In genomic region chr21:34570315-34570714, GRCh38 we compare ENCODE assay signal across 17 cellular contexts. TPM values are rescaled to one million over a fixed set of nuclear protein-coding genes. Genes with fewer than 3 reads are reported as not detected.
DNase-seq lines count a peak whose midpoint lies in the region; ATAC-seq and TF ChIP-seq lines count a peak whose summit lies in the region.
"Had no signal": no experiment of that assay in that cellular context is flagged by ENCODE, and none has a peak within 500 bp of the region (broad histone marks: within the 10 kb centered on the region; RNA-seq: fewer than 3 reads in every experiment).

No MANE protein-coding gene starts in this region.

- H3K23ac ChIP-seq in IMR-90 (ENCODE audit: low read depth, low read length), result peak overlapping the region; percentile 48; the same call in 1 of the 2 replicates

- no peaks in the 10 kb centered on the region for H3K79me2 ChIP-seq in osteoblast (ENCODE audit: insufficient read depth, low read length)

- WGBS in IMR-90 (ENCODE audit: extremely low coverage in 2 of 2, insufficient read length in 1 of 2), 2 experiments, result no CpG with 5 or more reads among the region's 3 CpGs

- no peak overlapping the region for H4K91ac ChIP-seq in IMR-90 (ENCODE audit: insufficient read depth, low read depth, low read length)

- H3K4me1 ChIP-seq in IMR-90 (ENCODE audit: control insufficient read depth, insufficient read depth, low read length) (peaks cover 2% of the 10 kb centered on the region; the same call in 1 of the 2 replicates), colonic mucosa (peaks cover 5% of the 10 kb centered on the region), osteoblast (ENCODE audit: insufficient read depth, low read length) (peaks cover 4% of the 10 kb centered on the region), mucosa of descending colon (ENCODE audit: low read depth) (peaks cover 9% of the 10 kb centered on the region)

- no peak overlapping the region for H3K56ac ChIP-seq in IMR-90 (ENCODE audit: extremely low read depth, insufficient read depth, low read length)

- H2AFZ ChIP-seq in IMR-90 (replicated peaks; ENCODE audit: low read length, poor library complexity) (no peak overlapping the region), osteoblast (ENCODE audit: low read length) (peak overlapping the region; percentile 26)

- H3K9ac ChIP-seq in IMR-90 (ENCODE audit: low read depth, low read length) (no peak overlapping the region), colonic mucosa (ENCODE audit: low read depth in 2 of 2, low read length in 2 of 2) (no peak overlapping the region)

- BruUV-seq in IMR-90 (replicated peaks; lab: Mats Ljungman, UMichigan), result no TSS peak

- CTCF ChIA-PET in IMR-90 (lab: Yijun Ruan, JAX), result interaction anchor here (1.0 kb wide), 1 partner anchor 60 kb away, joined by 5 read pairs; no protein-coding TSS in a partner anchor

- H3K36me3 ChIP-seq in IMR-90 (ENCODE audit: control insufficient read depth, insufficient read depth, low read length), result no peaks in the 10 kb centered on the region
- H3K36me3 ChIP-seq in colonic mucosa, result no peaks in the 10 kb centered on the region
- H3K36me3 ChIP-seq in osteoblast (ENCODE audit: insufficient read depth, low read length), result no peaks in the 10 kb centered on the region
- no peaks in the 10 kb centered on the region for H3K36me3 ChIP-seq in mucosa of descending colon (ENCODE audit: low read depth)

- no peak overlapping the region for H3K27ac ChIP-seq in IMR-90 (ENCODE audit: insufficient read depth, low read length)
- H3K27ac ChIP-seq in colonic mucosa, result peak overlapping the region; percentile 81
- no peak overlapping the region for H3K27ac ChIP-seq in osteoblast (ENCODE audit: low read depth, low read length)

- no peak overlapping the region for H3K4me3 ChIP-seq in IMR-90 (ENCODE audit: insufficient read depth, low read depth, low read length)
- no peak overlapping the region for H3K4me3 ChIP-seq in colonic mucosa
- no peak overlapping the region for H3K4me3 ChIP-seq in osteoblast (ENCODE audit: insufficient read depth, low read length)
- H3K4me3 ChIP-seq in mucosa of descending colon, result no peak overlapping the region

- H3K27me3 ChIP-seq in IMR-90 (ENCODE audit: control insufficient read depth, insufficient read depth, low read length) (no peaks in the 10 kb centered on the region), colonic mucosa (no peaks in the 10 kb centered on the region), osteoblast (ENCODE audit: insufficient read depth, low read length) (no peaks in the 10 kb centered on the region)

- H2BK120ac ChIP-seq in IMR-90 (ENCODE audit: low read depth, low read length), result no peak overlapping the region

- no peak overlapping the region for H3K14ac ChIP-seq in IMR-90 (replicated peaks; ENCODE audit: low read depth, low read length)

- ATAC-seq in IMR-90 (ENCODE audit: low read depth) (no peak), mucosa of descending colon (no peak), GM18909 (IDR thresholded peaks at IDR 0.05; ENCODE audit: poor library complexity, unreplicated experiment) (no peak), HG03135 (IDR thresholded peaks at IDR 0.05; ENCODE audit: unreplicated experiment) (no peak), HG03159 (IDR thresholded peaks at IDR 0.05; ENCODE audit: unreplicated experiment) (no peak)

- H4K20me1 ChIP-seq in IMR-90 (ENCODE audit: insufficient read depth, low read length) (no peaks in the 10 kb centered on the region), osteoblast (ENCODE audit: insufficient read depth, low read length) (no peaks in the 10 kb centered on the region)

- no peak overlapping the region for H4K8ac ChIP-seq in IMR-90 (ENCODE audit: low read depth in 2 of 2, low read length in 2 of 2)

- H2BK5ac ChIP-seq in IMR-90 (ENCODE audit: low read depth, low read length, poor library complexity, severe bottlenecking), result no peak overlapping the region

- peaks cover 2% of the 10 kb centered on the region; the same call in 1 of the 2 replicates for H3K9me1 ChIP-seq in IMR-90 (ENCODE audit: insufficient read depth, low read length)

- POLR2A ChIA-PET in IMR-90 (lab: Charles Lee; ENCODE audit: unreplicated experiment), result no interaction called here

- no peak overlapping the region for H2BK15ac ChIP-seq in IMR-90 (ENCODE audit: low read depth, low read length)

- in situ Hi-C loops in IMR-90 (cut with MboI; ENCODE audit: low sequenced_read_pairs), result no loop called here

- DNase-seq in IMR-90 (no peak), NOMO-1 treated with DMSO at 0.1 percent for 48 hours (lab: John Stamatoyannopoulos, UW; ENCODE audit: unreplicated experiment) (peak; percentile 94), colonic mucosa (no peak), osteoblast (ENCODE audit: insufficient read length, low spot score, missing footprints) (no peak), mucosa of descending colon (no peak)
- DNase-seq: AML-193; CD4-positive, alpha-beta T cell; H9; NCI-H1092 treated with DMSO at 0.1 percent for 48 hours; NCI-H1694; NCI-H2107; NCI-H226; NCI-H526 treated with DMSO at 0.1 percent for 48 hours; SHP77 had no signal

- no peak overlapping the region for H3K18ac ChIP-seq in IMR-90 (ENCODE audit: low read depth, low read length)

- dilution Hi-C loops in IMR-90 (cut with HindIII; ENCODE audit: low sequenced_read_pairs, unreplicated experiment), result no loop called here

- H2BK20ac ChIP-seq in IMR-90 (ENCODE audit: low read depth, low read length), result no peak overlapping the region

- no peak overlapping the region for H2AK5ac ChIP-seq in IMR-90 (ENCODE audit: low read depth, low read length)

- no peak for TF ChIP-seq CTCF in IMR-90 (conservative IDR thresholded peaks at IDR 0.05; ENCODE audit: low read depth, low read length)
- TF ChIP-seq CTCF in colonic mucosa (IDR thresholded peaks at IDR 0.05), result no peak
- no peak for TF ChIP-seq CTCF in osteoblast (IDR thresholded peaks at IDR 0.05; ENCODE audit: extremely low read depth, low read depth, low read length)
- TF ChIP-seq CTCF in mucosa of descending colon (IDR thresholded peaks at IDR 0.05), result no peak

- H3K9me3 ChIP-seq in IMR-90 (ENCODE audit: control insufficient read depth, insufficient read depth, low read length) (no peaks in the 10 kb centered on the region), colonic mucosa (no peaks in the 10 kb centered on the region), osteoblast (ENCODE audit: low read depth, low read length) (no peaks in the 10 kb centered on the region), mucosa of descending colon (no peaks in the 10 kb centered on the region)

- H2AK9ac ChIP-seq in IMR-90 (replicated peaks; ENCODE audit: low read depth, low read length, poor library complexity), result no peak overlapping the region

- intact Hi-C loops in IMR-90 (cut with micrococcal nuclease) (no loop called here), colonic mucosa (cut with DNase I) (no loop called here), mucosa of descending colon (cut with DNase I, micrococcal nuclease) (no loop called here)

- no peak for TF ChIP-seq RAD21 in IMR-90 (IDR thresholded peaks at IDR 0.05; ENCODE audit: low read length)

- no peak for TF ChIP-seq POLR2A in IMR-90 (IDR thresholded peaks at IDR 0.05; ENCODE audit: low read depth, low read length)

- H3K79me1 ChIP-seq in IMR-90 (ENCODE audit: low read depth in 1 of 2, low read length in 2 of 2), result peaks cover 0 to 11% of the 10 kb centered on the region in 2 experiments; a peak in 2 of 4 replicates

- no peak overlapping the region for H4K5ac ChIP-seq in IMR-90 (ENCODE audit: low read depth, low read length)

- H3K4me2 ChIP-seq in IMR-90 (ENCODE audit: low read depth, low read length), result no peak overlapping the region
- H3K4me2 ChIP-seq in osteoblast (ENCODE audit: insufficient read depth, low read length), result no peak overlapping the region

- no peak overlapping the region for H3K4ac ChIP-seq in IMR-90 (ENCODE audit: low read depth, low read length)

TF ChIP-seq in IMR-90, 13 proteins besides CTCF, POLR2A, EP300 and RAD21 (continues in another document):
- no peak for TF ChIP-seq BHLHE40 (IDR thresholded peaks at IDR 0.05; ENCODE audit: low read depth, low read length)
- TF ChIP-seq SMC3 (IDR thresholded peaks at IDR 0.05; ENCODE audit: low read depth, low read length), result no peak
- TF ChIP-seq CEBPB (IDR thresholded peaks at IDR 0.05; ENCODE audit: low read depth, low read length), result no peak
- TF ChIP-seq ELK1 (IDR thresholded peaks at IDR 0.05; ENCODE audit: borderline replicate concordance, low read depth, low read length), result no peak
- no peak for TF ChIP-seq USF2 (IDR thresholded peaks at IDR 0.05; ENCODE audit: low read depth, low read length)
- no peak for TF ChIP-seq CHD1 (IDR thresholded peaks at IDR 0.05; ENCODE audit: low read depth, low read length)
- no peak for TF ChIP-seq NFE2L2 (IDR thresholded peaks at IDR 0.05; ENCODE audit: low read depth, low read length)
- TF ChIP-seq MXI1 (IDR thresholded peaks at IDR 0.05; ENCODE audit: borderline replicate concordance, low read depth, low read length), result no peak

RNA-seq across cellular contexts. Expression of gene RCAN1, which starts 44.6 kb away (rescaled TPM):
- total RNA-seq in IMR-90 (2012; rRNA removed), result 175 and 183 TPM in 2 replicates
- polyA plus RNA-seq in IMR-90 (2012; rRNA removed), result 43.0 and 53.5 TPM in 2 replicates
- polyA plus RNA-seq in IMR-90 (2012; cell fraction: cytosol; rRNA removed), result 13.6 and 13.7 TPM in 2 replicates
- 32.6 and 64.1 TPM in 2 replicates for polyA plus RNA-seq in IMR-90 (2012; cell fraction: nucleus; rRNA removed; ENCODE audit: low replicate concordance)
- total RNA-seq in colonic mucosa, result 10 to 100 TPM; 38.0 to 68.7 TPM
- 99.6 and 103 TPM in 2 replicates for total RNA-seq in osteoblast
- 10 to 100 TPM; 44.4 to 55.2 (median 50.7) TPM for total RNA-seq in mucosa of descending colon

RNA-seq across cellular contexts. Expression of gene KCNE1, which starts 58.3 kb away (rescaled TPM):
- total RNA-seq in IMR-90 (2012; rRNA removed), result 0.83 and 0.90 TPM in 2 replicates
- 0.37 and 0.46 TPM in 2 replicates for polyA plus RNA-seq in IMR-90 (2012; rRNA removed)
- 0.22 and 0.25 TPM in 2 replicates for polyA plus RNA-seq in IMR-90 (2012; cell fraction: cytosol; rRNA removed)
- polyA plus RNA-seq in IMR-90 (2012; cell fraction: nucleus; rRNA removed; ENCODE audit: low replicate concordance), result 0.92 and 1.2 TPM in 2 replicates
- total RNA-seq in colonic mucosa, result under 1 TPM in 1 of 2 donors, not detected in 1; 0.11 TPM
- 0.29 and 0.72 TPM in 2 replicates for total RNA-seq in osteoblast
- total RNA-seq in mucosa of descending colon, result 1 to 10 TPM in 1 of 3 donors, under 1 TPM in 2; 0.32 to 1.4 (median 0.55) TPM
- total RNA-seq: CD4-positive, alpha-beta T cell had no signal
